1 cellular context compared by ENCODE assay signal in the genomic region with DNA sequence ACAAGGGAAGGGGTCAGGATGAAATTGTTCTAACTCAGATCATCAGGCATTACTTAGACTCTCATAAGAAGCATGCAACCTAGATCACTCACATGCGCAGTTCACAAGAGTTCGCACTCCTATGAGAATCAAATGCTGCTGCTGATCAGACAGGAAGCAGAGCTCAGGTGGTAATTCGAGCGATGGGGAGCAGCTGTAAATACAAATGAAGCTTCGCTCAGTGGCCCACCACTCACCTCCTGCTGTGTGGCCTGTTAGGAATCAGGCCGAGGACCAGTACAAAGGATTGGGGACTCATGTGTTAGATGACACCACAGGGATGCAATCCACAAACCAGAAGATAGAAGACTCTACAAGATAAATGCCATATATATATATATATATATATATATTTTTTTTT.
TF ChIP-seq lines count a peak whose summit lies in the region.

No MANE protein-coding gene starts in this region.

TF ChIP-seq in IMR-90, 13 proteins besides CTCF, POLR2A, EP300 and RAD21:
- TF ChIP-seq NFE2L2 (IDR thresholded peaks at IDR 0.05; ENCODE audit: low read depth, low read length) (no peak), MAZ (IDR thresholded peaks at IDR 0.05; ENCODE audit: borderline replicate concordance, low read depth, low read length) (no peak), MXI1 (IDR thresholded peaks at IDR 0.05; ENCODE audit: borderline replicate concordance, low read depth, low read length) (no peak), RCOR1 (IDR thresholded peaks at IDR 0.05; ENCODE audit: insufficient replicate concordance, low read length) (no peak), MAFK (IDR thresholded peaks at IDR 0.05; ENCODE audit: low read depth, low read length) (no peak), CHD1 (IDR thresholded peaks at IDR 0.05; ENCODE audit: low read depth, low read length) (no peak), CEBPB (IDR thresholded peaks at IDR 0.05; ENCODE audit: low read depth, low read length) (no peak), FOS (IDR thresholded peaks at IDR 0.05; ENCODE audit: low read depth, low read length) (no peak), SMC3 (IDR thresholded peaks at IDR 0.05; ENCODE audit: low read depth, low read length) (no peak), RFX5 (IDR thresholded peaks at IDR 0.05; ENCODE audit: low read depth, low read length) (no peak), BHLHE40 (IDR thresholded peaks at IDR 0.05; ENCODE audit: low read depth, low read length) (no peak)
- TF ChIP-seq, protein P1, sequence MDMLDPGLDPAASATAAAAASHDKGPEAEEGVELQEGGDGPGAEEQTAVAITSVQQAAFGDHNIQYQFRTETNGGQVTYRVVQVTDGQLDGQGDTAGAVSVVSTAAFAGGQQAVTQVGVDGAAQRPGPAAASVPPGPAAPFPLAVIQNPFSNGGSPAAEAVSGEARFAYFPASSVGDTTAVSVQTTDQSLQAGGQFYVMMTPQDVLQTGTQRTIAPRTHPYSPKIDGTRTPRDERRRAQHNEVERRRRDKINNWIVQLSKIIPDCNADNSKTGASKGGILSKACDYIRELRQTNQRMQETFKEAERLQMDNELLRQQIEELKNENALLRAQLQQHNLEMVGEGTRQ (IDR thresholded peaks at IDR 0.05; ENCODE audit: low read depth, low read length): no peak
- TF ChIP-seq, protein P2, sequence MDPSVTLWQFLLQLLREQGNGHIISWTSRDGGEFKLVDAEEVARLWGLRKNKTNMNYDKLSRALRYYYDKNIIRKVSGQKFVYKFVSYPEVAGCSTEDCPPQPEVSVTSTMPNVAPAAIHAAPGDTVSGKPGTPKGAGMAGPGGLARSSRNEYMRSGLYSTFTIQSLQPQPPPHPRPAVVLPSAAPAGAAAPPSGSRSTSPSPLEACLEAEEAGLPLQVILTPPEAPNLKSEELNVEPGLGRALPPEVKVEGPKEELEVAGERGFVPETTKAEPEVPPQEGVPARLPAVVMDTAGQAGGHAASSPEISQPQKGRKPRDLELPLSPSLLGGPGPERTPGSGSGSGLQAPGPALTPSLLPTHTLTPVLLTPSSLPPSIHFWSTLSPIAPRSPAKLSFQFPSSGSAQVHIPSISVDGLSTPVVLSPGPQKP (IDR thresholded peaks at IDR 0.05; ENCODE audit: borderline replicate concordance, low read depth, low read length): no peak
